In genomic region chr3:133130168-133130567, GRCh38 we compare ENCODE assay signal across 18 cellular contexts.
DNase-seq lines count a peak whose midpoint lies in the region; ATAC-seq and TF ChIP-seq lines count a peak whose summit lies in the region.
"Had no signal": no experiment of that assay in that cellular context is flagged by ENCODE, and none has a peak within 500 bp of the region (broad histone marks: within the 10 kb centered on the region; RNA-seq: fewer than 3 reads in every experiment).

No MANE protein-coding gene starts in this region.

- ATAC-seq in GM21528 (IDR thresholded peaks at IDR 0.05; ENCODE audit: low FRiP score, unreplicated experiment) (no peak), HG02973 (IDR thresholded peaks at IDR 0.05; ENCODE audit: unreplicated experiment) (no peak)
- ATAC-seq: activated T-helper 17 cell treated with anti-CD3 and anti-CD28 coated beads, Interleukin-2, amount 50 U/mL, for 72 hours had no signal

- DNase-seq in DMS 273 (lab: John Stamatoyannopoulos, UW; ENCODE audit: unreplicated experiment) (peak; percentile 12), DMS 273 treated with DMSO at 0.1 percent for 48 hours (lab: John Stamatoyannopoulos, UW) (no peak), SK-N-DZ (ENCODE audit: low spot score) (peak; percentile 49), fibroblast of mammary gland (ENCODE audit: low read depth) (peak; percentile 42), NCI-H510A treated with DMSO at 0.1 percent for 48 hours (lab: John Stamatoyannopoulos, UW) (no peak), NCI-H526 (lab: John Stamatoyannopoulos, UW) (no peak)
- DNase-seq: activated CD4-positive, alpha-beta T cell treated with anti-CD3 and anti-CD28 coated beads for 1 hour; effector memory CD4-positive, alpha-beta T cell; mesendoderm; psoas muscle; SHP77 treated with DMSO at 0.1 percent for 48 hours; small intestine; stimulated activated CD4-positive, alpha-beta T cell treated with anti-CD3 and anti-CD28 coated beads, Interleukin-4, amount 100 ng/mL, for 24 hours had no signal

- H3K4me3 ChIP-seq in fibroblast of mammary gland (ENCODE audit: control insufficient read depth, low read depth, low read length) = no peak overlapping the region
- H3K4me3 ChIP-seq: BLaER1 treated with 17β-estradiol and CSF1 and Interleukin-3, amounts not matched to agents 10 nM and 100 nM; hepatocyte; psoas muscle had no signal

- no peak for TF ChIP-seq CTCF in fibroblast of mammary gland (conservative IDR thresholded peaks at IDR 0.05; ENCODE audit: control insufficient read depth, insufficient read depth, low read depth, low read length)

Comparison
In these comparisons a context has a peak if more than half of its experiments do, and no peak if none do; other contexts are left out.
1. DNase-seq: peak in DMS 273 (single experiment), SK-N-DZ (single experiment) and fibroblast of mammary gland (single experiment); none in DMS 273 treated with DMSO at 0.1 percent for 48 hours (single experiment), NCI-H510A treated with DMSO at 0.1 percent for 48 hours (single experiment) and NCI-H526 (0 of 2).